21 cellular contexts compared by ENCODE assay signal in genomic region chr1:183764981-183765380, GRCh38. TPM values are rescaled to one million over a fixed set of nuclear protein-coding genes. Genes with fewer than 3 reads are reported as not detected.
DNase-seq lines count a peak whose midpoint lies in the region; ATAC-seq, FAIRE-seq and TF ChIP-seq lines count a peak whose summit lies in the region.
"Had no signal": no experiment of that assay in that cellular context is flagged by ENCODE, and none has a peak within 500 bp of the region (broad histone marks: within the 10 kb centered on the region; RNA-seq: fewer than 3 reads in every experiment).

No MANE protein-coding gene starts in this region.

- H3K27me3 ChIP-seq in foreskin keratinocyte (no peaks in the 10 kb centered on the region), vagina (no peaks in the 10 kb centered on the region), small intestine (ENCODE audit: control insufficient read depth in 2 of 2, insufficient read depth in 2 of 2, low read length in 2 of 2) (no peaks in the 10 kb centered on the region)

- FAIRE-seq in small intestine (lab: Jason Lieb, UNC) = no peak

- H3K36me3 Mint-ChIP-seq in HFFc6 (ENCODE audit: low read depth) (peaks cover 38% of the 10 kb centered on the region), glutamatergic neuron (ENCODE audit: unreplicated experiment) (peaks cover 6% of the 10 kb centered on the region)

- H3K4me3 ChIP-seq in vagina = no peak overlapping the region
- H3K4me3 ChIP-seq in small intestine (ENCODE audit: low read depth in 1 of 2, low read length in 2 of 2) = no peak overlapping the region

- H3K27ac Mint-ChIP-seq in HFFc6 (peak overlapping the region; percentile 71), glutamatergic neuron (ENCODE audit: unreplicated experiment) (no peak overlapping the region)
- H3K27ac Mint-ChIP-seq: CD4-positive, alpha-beta T cell; T-cell had no signal

- H3K9me3 ChIP-seq in vagina = no peaks in the 10 kb centered on the region
- no peaks in the 10 kb centered on the region for H3K9me3 ChIP-seq in small intestine (ENCODE audit: control insufficient read depth, low read depth)

- DNase-seq in EL = peak; percentile 37
- DNase-seq in HFFc6 = peak; percentile 72
- peak; percentile 5 for DNase-seq in T1000 (lab: John Stamatoyannopoulos, UW)
- DNase-seq in foreskin keratinocyte = peak in 1 of 2 donors; percentile 39
- no peak for DNase-seq in vagina (ENCODE audit: extremely low spot score in 2 of 2)
- DNase-seq in glutamatergic neuron = no peak
- no peak for DNase-seq in dermis blood vessel endothelial cell
- DNase-seq in small intestine = no peak
- DNase-seq: ACHN; Caco-2; CD4-positive, alpha-beta T cell; NCI-H1436; NCI-H1930; NCI-H226; NCI-H524; NCI-H82; RPMI8226; SHP77 treated with DMSO at 0.1 percent for 48 hours; T-cell had no signal

- H3K36me3 ChIP-seq in vagina = no peaks in the 10 kb centered on the region
- no peaks in the 10 kb centered on the region for H3K36me3 ChIP-seq in small intestine (ENCODE audit: control insufficient read depth in 2 of 2, insufficient read depth in 2 of 2, low read length in 2 of 2)

- H3K27me3 Mint-ChIP-seq in HFFc6 (ENCODE audit: insufficient read depth) (no peaks in the 10 kb centered on the region), glutamatergic neuron (ENCODE audit: unreplicated experiment) (no peaks in the 10 kb centered on the region)
- H3K27me3 Mint-ChIP-seq: CD4-positive, alpha-beta T cell; T-cell had no signal

- no peak for TF ChIP-seq POLR2A in vagina (IDR thresholded peaks at IDR 0.05)

- TF ChIP-seq CTCF in HFFc6 (IDR thresholded peaks at IDR 0.05) = no peak
- TF ChIP-seq CTCF in foreskin keratinocyte (conservative IDR thresholded peaks at IDR 0.05) = no peak
- no peak for TF ChIP-seq CTCF in vagina (IDR thresholded peaks at IDR 0.05)
- no peak for TF ChIP-seq CTCF in glutamatergic neuron (IDR thresholded peaks at IDR 0.05; ENCODE audit: partially characterized antibody, unreplicated experiment)

- H3K4me1 Mint-ChIP-seq in HFFc6 (ENCODE audit: low read depth) = peaks cover 29% of the 10 kb centered on the region
- no peaks in the 10 kb centered on the region for H3K4me1 Mint-ChIP-seq in glutamatergic neuron (ENCODE audit: low read depth, unreplicated experiment)
- H3K4me1 Mint-ChIP-seq: T-cell had no signal

- intact Hi-C loops in vagina (cut with DNase I) = no loop called here

- no peaks in the 10 kb centered on the region for H3K4me1 ChIP-seq in foreskin keratinocyte
- H3K4me1 ChIP-seq in vagina = no peaks in the 10 kb centered on the region
- H3K4me1 ChIP-seq in small intestine (ENCODE audit: control insufficient read depth in 2 of 2, insufficient read depth in 1 of 2, low read depth in 1 of 2, low read length in 1 of 2) = no peaks in the 10 kb centered on the region

- ATAC-seq in foreskin keratinocyte = peak; percentile 18
- ATAC-seq: HCT116, SK-N-SH treated with all-trans-retinoic acid at 6 μM for 48 hours, T-cell had no signal

- H3K4me3 Mint-ChIP-seq in HFFc6 (0 out of 2 replicates have a peak overlapping the region, but pooled peaks have one; percentile 15), glutamatergic neuron (ENCODE audit: unreplicated experiment) (no peak overlapping the region)
- H3K4me3 Mint-ChIP-seq: CD4-positive, alpha-beta T cell; T-cell had no signal

- H3K9me3 Mint-ChIP-seq in HFFc6 = peaks cover 27% of the 10 kb centered on the region
- H3K9me3 Mint-ChIP-seq in glutamatergic neuron (ENCODE audit: unreplicated experiment) = peaks cover 2% of the 10 kb centered on the region

- no peak overlapping the region for H3K27ac ChIP-seq in foreskin keratinocyte
- H3K27ac ChIP-seq in vagina = no peak overlapping the region
- H3K27ac ChIP-seq in small intestine (ENCODE audit: low read depth in 1 of 2, low read length in 1 of 2) = no peak overlapping the region

RNA-seq across cellular contexts. Expression of gene RGL1, which starts 39.9 kb away (rescaled TPM):
- total RNA-seq in HFFc6 (2021; fragmentation: NEBNext Ultra II Directional; extraction: Animal tissue kit (Norgen Biotek cat#: 25700)) = 10 to 100 TPM; 12.0 to 16.8 (median 14.7) TPM
- total RNA-seq in foreskin keratinocyte (1.1 and 1.2 TPM in 2 replicates), vagina (23.1 TPM), glutamatergic neuron (ENCODE audit: unreplicated experiment) (4.9 TPM), dermis blood vessel endothelial cell (28.8 and 29.3 TPM in 2 replicates)
- polyA plus RNA-seq in foreskin keratinocyte (0.34 and 0.37 TPM in 2 replicates), small intestine (1 to 10 TPM; 4.2 to 8.4 (median 7.6) TPM)

Comparison
In these comparisons a context has a peak if more than half of its experiments do, and no peak if none do; other contexts are left out.
1. DNase-seq: peak in EL (single experiment), HFFc6 (single experiment) and T1000 (single experiment); none in vagina (0 of 2), glutamatergic neuron (single experiment), dermis blood vessel endothelial cell (single experiment) and small intestine (single experiment).